Comparison of ENCODE assay signal across 8 cellular contexts in genomic region chr10:8050561-8051108, GRCh38. TPM values are rescaled to one million over a fixed set of nuclear protein-coding genes. Genes with fewer than 3 reads are reported as not detected.
DNase-seq lines count a peak whose midpoint lies in the region; ATAC-seq, FAIRE-seq and TF ChIP-seq lines count a peak whose summit lies in the region.

No MANE protein-coding gene starts in this region.

- in situ Hi-C loops in K562 (cut with MboI) = no loop called here

- POLR2A ChIA-PET in K562 (lab: Yijun Ruan, JAX) = no interaction called here

- H2AFZ ChIP-seq in K562 (ENCODE audit: low read depth, low read length) = no peak overlapping the region

- no peak overlapping the region for H3K27ac ChIP-seq in K562 (ENCODE audit: extremely low read depth, low read depth, low read length)
- H3K27ac ChIP-seq in lung (ENCODE audit: low read depth in 1 of 2, low read length in 1 of 2) = no peak overlapping the region
- no peak overlapping the region for H3K27ac ChIP-seq in vagina

- ATAC-seq in K562 = no peak
- ATAC-seq in lung (ENCODE audit: insufficient read depth, low FRiP score) = no peak
- no peak for ATAC-seq in HG03521 (IDR thresholded peaks at IDR 0.05; ENCODE audit: unreplicated experiment)

- no peak for TF ChIP-seq RAD21 in K562 (CRISPR knock-in tag; conservative IDR thresholded peaks at IDR 0.05 in 1 of 2, IDR thresholded peaks at IDR 0.05 in 1 of 2)

- no TSS peak for BruUV-seq in K562 (replicated peaks; lab: Mats Ljungman, UMichigan)

- DNase-seq in stimulated activated CD4-positive, alpha-beta T cell treated with anti-CD3 and anti-CD28 coated beads, Interleukin-15, amount 100 ng/mL, for 24 hours = peak; percentile 51
- DNase-seq in stimulated activated CD4-positive, alpha-beta T cell treated with anti-CD3 and anti-CD28 coated beads, Interleukin-12 subunit alpha, Interleukin-12 subunit beta, amount 100 ng/mL, for 4 hours = no peak
- no peak for DNase-seq in K562 (ENCODE audit: extremely low read depth in 1 of 4, low spot score in 3 of 4)
- DNase-seq in lung (ENCODE audit: low spot score) = no peak
- DNase-seq in vagina (ENCODE audit: extremely low spot score in 2 of 2) = no peak
- DNase-seq in NCI-H1694 treated with DMSO at 0.1 percent for 48 hours (lab: John Stamatoyannopoulos, UW) = no peak
- no peak for DNase-seq in stimulated activated CD4-positive, alpha-beta T cell treated with anti-CD3 and anti-CD28 coated beads, Interleukin-4, amount 100 ng/mL, for 24 hours

- H3K9ac ChIP-seq in K562 (ENCODE audit: insufficient read depth in 1 of 2, low read depth in 2 of 2, low read length in 2 of 2) = no peak overlapping the region

- no peak overlapping the region for H3K4me2 ChIP-seq in K562 (ENCODE audit: insufficient read depth, low read length)

- H3K4me1 ChIP-seq in K562 (replicated peaks in 1 of 2; ENCODE audit: control insufficient read depth in 2 of 2, insufficient read depth in 2 of 2, low read length in 2 of 2) = peaks cover 0 to 23% of the 10 kb centered on the region in 2 experiments; a peak in 3 of 5 replicates
- H3K4me1 ChIP-seq in lung (ENCODE audit: control insufficient read depth in 2 of 2, insufficient read depth in 2 of 2, low read length in 2 of 2) = peaks cover 0 to 32% of the 10 kb centered on the region in 2 donors
- H3K4me1 ChIP-seq in vagina = peaks cover 51% of the 10 kb centered on the region

- H3K9me1 ChIP-seq in K562 (ENCODE audit: control insufficient read depth, insufficient read depth, low read length) = no peaks in the 10 kb centered on the region

- no peaks in the 10 kb centered on the region for H4K20me1 ChIP-seq in K562 (replicated peaks; ENCODE audit: control insufficient read depth, insufficient read depth, low read length)

- WGBS in K562 (ENCODE audit: insufficient coverage, low coverage, missing lambda C conversion rate) = 20% methylated on average over 41 of the region's 59 CpGs
- WGBS in lung, 2 donors = 2% methylated on average over 56 to 59 of the region's 59 CpGs

- TF ChIP-seq POLR2A in K562 (conservative IDR thresholded peaks at IDR 0.05) = no peak
- no peak for TF ChIP-seq POLR2A in vagina (IDR thresholded peaks at IDR 0.05)

- H3K36me3 ChIP-seq in K562 (ENCODE audit: control insufficient read depth, insufficient read depth, low read length) (no peaks in the 10 kb centered on the region), lung (ENCODE audit: control insufficient read depth in 2 of 2, insufficient read depth in 2 of 2, low read length in 2 of 2) (no peaks in the 10 kb centered on the region), vagina (no peaks in the 10 kb centered on the region)

- peaks cover 21 to 56% of the 10 kb centered on the region in 2 experiments; a peak in 4 of 5 replicates for H3K27me3 ChIP-seq in K562 (ENCODE audit: control insufficient read depth in 2 of 2, insufficient read depth in 2 of 2, low read length in 2 of 2)
- H3K27me3 ChIP-seq in lung (ENCODE audit: control insufficient read depth, insufficient read depth) = peaks cover 15% of the 10 kb centered on the region
- H3K27me3 ChIP-seq in vagina = peaks cover 33% of the 10 kb centered on the region

- no peak overlapping the region for H3K4me3 ChIP-seq in K562
- peak overlapping the region; percentile 22 for H3K4me3 ChIP-seq in lung
- peak overlapping the region; percentile 36 to 38 for H3K4me3 ChIP-seq in vagina

- H3K79me2 ChIP-seq in K562 (ENCODE audit: control insufficient read depth, insufficient read depth, low read length) = no peaks in the 10 kb centered on the region

- intact Hi-C loops in K562 (cut with micrococcal nuclease) (loop anchor here (5.0 kb wide), 1 partner anchor 1157 kb away; no protein-coding TSS in a partner anchor), vagina (cut with DNase I) (no loop called here)

- CTCF ChIA-PET in K562 (lab: Yijun Ruan, JAX; ENCODE audit: low intra/inter-chr PET ratio) = no interaction called here

- H3K9me3 ChIP-seq in K562 (replicated peaks; ENCODE audit: control insufficient read depth, insufficient read depth, low read depth, low read length) (0 out of 2 replicates have a peak, but pooled peaks cover 2% of the 10 kb centered on the region), lung (ENCODE audit: control insufficient read depth in 2 of 2, insufficient read depth in 1 of 2, low read length in 1 of 2) (peaks cover 0 to 6% of the 10 kb centered on the region in 2 donors), vagina (no peaks in the 10 kb centered on the region)

- TF ChIP-seq EP300 in K562 (IDR thresholded peaks at IDR 0.05; ENCODE audit: low read length) = no peak

- TF ChIP-seq CTCF in K562 (IDR thresholded peaks at IDR 0.05 in 2 of 3, conservative IDR thresholded peaks at IDR 0.05 in 1 of 3; ENCODE audit: insufficient read depth in 2 of 3, low read depth in 1 of 3, low read length in 3 of 3) (no peak), lung (IDR thresholded peaks at IDR 0.05; ENCODE audit: control extremely low read depth, extremely low read depth) (no peak), vagina (IDR thresholded peaks at IDR 0.05) (no peak)

- no peak for FAIRE-seq in K562 (lab: Jason Lieb, UNC)

TF ChIP-seq in K562, 482 proteins besides CTCF, POLR2A, EP300 and RAD21:
- peak; percentile 3 for TF ChIP-seq PCBP1 (IDR thresholded peaks at IDR 0.05; ENCODE audit: low read depth, low read length, poor library complexity, severe bottlenecking)
- no peak for TF ChIP-seq ZC3H8 (IDR thresholded peaks at IDR 0.05)

RNA-seq across cellular contexts. Expression of gene GATA3, which starts 3.9 kb away (rescaled TPM):
- total RNA-seq in K562 (2011; cell fraction: chromatin; rRNA removed; ENCODE audit: low replicate concordance) = not detected in 2 replicates
- not detected in 2 replicates for total RNA-seq in K562 (2011; cell fraction: nucleolus; rRNA removed)
- total RNA-seq in K562 (2011; cell fraction: nucleoplasm; rRNA removed) = not detected in 2 replicates
- total RNA-seq in K562 (2014; rRNA removed) (not detected in 2 replicates), K562 (2014; rRNA removed; fragmentation: Illumina TruSeq; extraction: Trizol) (not detected in 2 replicates), K562 (2015; rRNA removed; fragmentation: Illumina TruSeq; extraction: Trizol) (not detected in 2 replicates), K562 (2021) (0.24 and 0.25 TPM in 2 replicates), lung (1 to 10 TPM in 1 of 2 donors, under 1 TPM in 1; 0.94 to 3.4 TPM), vagina (8.6 TPM)
- polyA plus RNA-seq in K562 (2011; rRNA removed) (not detected in 2 replicates), K562 (2014; fragmentation: Illumina TruSeq; extraction: Trizol) (0.09 TPM in 1 of 2 replicates, not detected in the other), K562 (2014; fragmentation: Nextera tagmentation; extraction: Ambion mirVana) (under 1 TPM in 1 of 2 experiments, not detected in 1; 0.01 TPM), K562 (2014; rRNA removed) (not detected in 2 replicates), lung (1 to 10 TPM; 1.6 to 1.9 TPM)
- polyA plus RNA-seq in K562 (2011; cell fraction: cytosol; rRNA removed) = not detected in 2 replicates
- 0.14 TPM in 1 of 2 replicates, not detected in the other for polyA plus RNA-seq in K562 (2011; cell fraction: nucleus; rRNA removed)
- 0.05 and 0.10 TPM in 2 replicates for polyA plus RNA-seq in K562 (2012)
- polyA minus RNA-seq in K562 (2011; rRNA and poly(A)+ RNA removed) = not detected in 2 replicates
- not detected in 2 replicates for polyA minus RNA-seq in K562 (2011; cell fraction: cytosol; rRNA and poly(A)+ RNA removed)
- not detected in 2 replicates for polyA minus RNA-seq in K562 (2011; cell fraction: nucleus; rRNA and poly(A)+ RNA removed)
